ENCODE assay signal across 8 cellular contexts in genomic region chr1:241519308-241520079, GRCh38. TPM values are rescaled to one million over a fixed set of nuclear protein-coding genes. Genes with fewer than 3 reads are reported as not detected.
DNase-seq lines count a peak whose midpoint lies in the region; ATAC-seq lines count a peak whose summit lies in the region.

FH (minus strand) TSS chr1:241519755; CDS start chr1:241519722, 33 bp downstream.

- peaks cover 5 to 22% (median 13%) of the 10 kb centered on the region in 10 experiments; a peak in 19 of 20 replicates for H3K4me1 ChIP-seq in BLaER1 treated with 17β-estradiol and CSF1 and Interleukin-3, amounts not matched to agents 10 nM and 100 nM

- ATAC-seq in GM19351 (IDR thresholded peaks at IDR 0.05; ENCODE audit: unreplicated experiment), result peak; percentile 92
- ATAC-seq in HG03521 (IDR thresholded peaks at IDR 0.05; ENCODE audit: unreplicated experiment), result peak; percentile 98
- ATAC-seq in left lobe of liver, result peak; percentile 93

- DNase-seq in NCI-H748 (lab: John Stamatoyannopoulos, UW; ENCODE audit: unreplicated experiment) (peak; percentile 98), dedifferentiated amniotic fluid mesenchymal stem cell (ENCODE audit: extremely low spot score) (peak; percentile 97), left lobe of liver (ENCODE audit: low spot score) (peak; percentile 98)
- DNase-seq in activated CD4-positive, alpha-beta T cell treated with anti-CD3 and anti-CD28 coated beads, Interleukin-2, amount 50 U/mL, for 1 hour, result peak; percentile 93
- DNase-seq in stimulated activated CD4-positive, alpha-beta T cell treated with anti-CD3 and anti-CD28 coated beads, Interleukin-2, amount 100 ng/mL, for 4 hours (ENCODE audit: low read depth), result peak; percentile 92

- H3K9me3 ChIP-seq in BLaER1 treated with 17β-estradiol and CSF1 and Interleukin-3, amounts not matched to agents 10 nM and 100 nM (replicated peaks in 1 of 11), result peaks cover 0 to 5% (median 4%) of the 10 kb centered on the region in 11 experiments; a peak in 4 of 22 replicates

- peak within 1 kb of the TSS; percentile 83 to 99 (median 92) for H3K4me3 ChIP-seq in BLaER1 treated with 17β-estradiol and CSF1 and Interleukin-3, amounts not matched to agents 10 nM and 100 nM

- H3K4me2 ChIP-seq in BLaER1 treated with 17β-estradiol and CSF1 and Interleukin-3, amounts not matched to agents 10 nM and 100 nM, result peak within 1 kb of the TSS; percentile 78 to 96 (median 83)

- H3K27me3 ChIP-seq in BLaER1 treated with 17β-estradiol and CSF1 and Interleukin-3, amounts not matched to agents 10 nM and 100 nM, result no peaks in the 10 kb centered on the region

- peak within 1 kb of the TSS; percentile 62 to 96 (median 91) for H3K27ac ChIP-seq in BLaER1 treated with 17β-estradiol and CSF1 and Interleukin-3, amounts not matched to agents 10 nM and 100 nM

- H3K9ac ChIP-seq in BLaER1 treated with 17β-estradiol and CSF1 and Interleukin-3, amounts not matched to agents 10 nM and 100 nM, result peak within 1 kb of the TSS; percentile 89 to 97 (median 94)

- H3K36me3 ChIP-seq in BLaER1 treated with 17β-estradiol and CSF1 and Interleukin-3, amounts not matched to agents 10 nM and 100 nM, result peaks cover 14 to 28% (median 25%) of the 10 kb centered on the region in 11 experiments

- H4K20me1 ChIP-seq in BLaER1 treated with 17β-estradiol and CSF1 and Interleukin-3, amounts not matched to agents 10 nM and 100 nM, result peaks cover 0 to 43% (median 10%) of the 10 kb centered on the region in 11 experiments; a peak in 8 of 22 replicates

RNA-seq across cellular contexts. Expression of gene FH, which starts in this region (rescaled TPM):
- total RNA-seq in left lobe of liver, result 120 TPM

Comparison
In these comparisons a context has a peak if more than half of its experiments do, and no peak if none do; other contexts are left out.
1. Peak in every context shown above with its lines: DNase-seq, ATAC-seq, H3K4me3 ChIP-seq and H3K27ac ChIP-seq.